In genomic region chr13:39565036-39565949, GRCh38 we compare ENCODE assay signal across 8 cellular contexts. TPM values are rescaled to one million over a fixed set of nuclear protein-coding genes. Genes with fewer than 3 reads are reported as not detected.
DNase-seq lines count a peak whose midpoint lies in the region; ATAC-seq and TF ChIP-seq lines count a peak whose summit lies in the region.

No MANE protein-coding gene starts in this region.

- TF ChIP-seq CTCF in right atrium auricular region (IDR thresholded peaks at IDR 0.05) (no peak), uterus (IDR thresholded peaks at IDR 0.05) (no peak)

- H3K4me1 ChIP-seq in right atrium auricular region (peaks cover 4 to 36% of the 10 kb centered on the region in 2 donors), uterus (no peaks in the 10 kb centered on the region)

- TF ChIP-seq POLR2A in uterus (IDR thresholded peaks at IDR 0.05) = no peak

- intact Hi-C loops in Right ventricle myocardium superior (cut with DNase I) (no loop called here), uterus (cut with DNase I; ENCODE audit: low total_unique reads) (no loop called here)

- peak; percentile 48 for ATAC-seq in Right ventricle myocardium superior (ENCODE audit: poor library complexity)
- no peak for ATAC-seq in GM21723 (IDR thresholded peaks at IDR 0.05; ENCODE audit: unreplicated experiment)
- ATAC-seq in HG02678 (IDR thresholded peaks at IDR 0.05; ENCODE audit: unreplicated experiment) = no peak

- no peaks in the 10 kb centered on the region for H3K9me3 ChIP-seq in right atrium auricular region
- no peaks in the 10 kb centered on the region for H3K9me3 ChIP-seq in uterus

- H3K27me3 ChIP-seq in right atrium auricular region (no peaks in the 10 kb centered on the region), uterus (no peaks in the 10 kb centered on the region)

- DNase-seq in Right ventricle myocardium superior (no peak), right atrium auricular region (ENCODE audit: low spot score) (no peak), astrocyte of the hippocampus (ENCODE audit: low read depth, low spot score) (peak; percentile 95), iPS-NIHi11 (ENCODE audit: low spot score) (peak; percentile 78), uterus (peak in 1 of 2 donors; percentile 35), AML-193 (lab: John Stamatoyannopoulos, UW) (no peak)

- H3K36me3 ChIP-seq in right atrium auricular region = no peaks in the 10 kb centered on the region
- H3K36me3 ChIP-seq in uterus = no peaks in the 10 kb centered on the region

- H3K4me3 ChIP-seq in right atrium auricular region = no peak overlapping the region
- no peak overlapping the region for H3K4me3 ChIP-seq in uterus

- H3K27ac ChIP-seq in right atrium auricular region (no peak overlapping the region), uterus (peak overlapping the region; percentile 20 to 67)

RNA-seq across cellular contexts. Expression of gene LHFPL6, which starts 37.7 kb away (rescaled TPM):
- total RNA-seq in Right ventricle myocardium superior (53.0 TPM), right atrium auricular region (10 to 100 TPM; 39.0 to 57.2 TPM), uterus (100 to 1,000 TPM in 1 of 4 donors, 10 to 100 TPM in 3; 37.9 to 105 (median 86.8) TPM)

Comparison
In these comparisons a context has a peak if more than half of its experiments do, and no peak if none do; other contexts are left out.
1. DNase-seq: peak in astrocyte of the hippocampus (single experiment) and iPS-NIHi11 (single experiment); none in Right ventricle myocardium superior (single experiment), right atrium auricular region (single experiment) and AML-193 (0 of 2).
2. H3K27ac ChIP-seq: peak in uterus (2 of 2); none in right atrium auricular region (0 of 2).